Comparison of ENCODE assay signal across 8 cellular contexts in the genomic region with DNA sequence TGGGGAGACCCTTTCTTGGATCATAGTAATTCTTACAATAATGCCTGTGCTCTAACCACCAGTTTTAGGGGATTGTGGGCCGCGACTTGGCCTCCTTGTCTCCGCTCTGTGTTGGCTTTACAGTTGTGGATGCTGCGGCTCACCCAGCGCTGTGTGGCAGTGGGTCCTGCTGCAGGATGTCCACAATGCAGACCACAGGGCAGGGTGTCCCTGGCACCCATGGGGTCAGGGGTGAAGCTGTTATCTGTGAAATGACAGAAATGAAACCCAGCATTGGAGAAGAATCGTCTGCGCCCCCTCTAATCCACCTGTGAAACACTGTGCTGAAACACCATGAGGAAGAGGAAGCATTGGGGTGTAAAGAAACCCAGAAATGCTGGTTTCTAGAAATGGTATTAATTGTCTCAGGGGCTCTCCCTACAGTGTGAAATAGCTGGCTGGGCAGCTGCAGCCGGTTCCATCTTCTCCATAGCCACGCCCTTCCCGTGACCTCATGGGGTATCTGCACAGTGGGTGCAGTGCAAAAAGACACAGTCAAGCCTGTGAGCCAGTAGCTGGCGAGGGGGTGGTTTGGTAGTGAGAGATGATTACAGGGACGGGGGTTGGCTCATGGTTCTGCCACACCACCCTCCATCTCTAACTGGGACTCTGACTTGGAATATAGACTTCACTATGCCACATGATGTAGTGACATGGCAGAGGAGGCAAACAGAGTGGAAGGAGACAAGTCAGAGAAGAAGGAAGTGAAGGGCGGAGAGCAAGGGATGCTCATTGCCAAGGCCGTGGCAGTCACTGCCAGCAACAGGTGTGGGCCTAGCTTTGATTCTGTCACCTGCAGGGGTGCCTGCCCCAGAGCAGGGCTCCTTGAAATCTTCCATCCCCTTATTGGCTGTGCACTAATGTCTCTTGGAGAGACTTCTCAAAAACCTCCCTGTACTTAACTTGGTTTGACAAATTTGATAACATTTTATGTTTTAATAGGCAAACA. TPM values are rescaled to one million over a fixed set of nuclear protein-coding genes. Genes with fewer than 3 reads are reported as not detected.
DNase-seq lines count a peak whose midpoint lies in the region; ATAC-seq and TF ChIP-seq lines count a peak whose summit lies in the region.

No MANE protein-coding gene starts in this region.

- no peak for TF ChIP-seq EP300 in esophagus muscularis mucosa (IDR thresholded peaks at IDR 0.05)

- H3K4me3 ChIP-seq in esophagus muscularis mucosa (no peak overlapping the region), psoas muscle (no peak overlapping the region)

- intact Hi-C loops in activated CD4-positive, alpha-beta T cell treated with anti-CD3 and anti-CD28 coated beads, Interleukin-2, amount 10 ng/mL, durations not matched to agents 24 days and 14 days (cut with micrococcal nuclease) = loop anchor here (5.0 to 10.0 kb wide), 3 partner anchors 91 to 446 kb away; a partner anchor contains a TSS
- intact Hi-C loops in esophagus muscularis mucosa (cut with DNase I) = no loop called here
- intact Hi-C loops in psoas muscle (cut with DNase I) = no loop called here

- TF ChIP-seq CTCF in esophagus muscularis mucosa (IDR thresholded peaks at IDR 0.05) (no peak), psoas muscle (IDR thresholded peaks at IDR 0.05) (no peak)

- H3K36me3 ChIP-seq in esophagus muscularis mucosa (peaks cover 0 to 4% (median 0%) of the 10 kb centered on the region in 4 donors), psoas muscle (ENCODE audit: insufficient read depth in 1 of 2, low read depth in 1 of 2) (peaks cover 0 to 5% of the 10 kb centered on the region in 2 donors)

- peak overlapping the region; percentile 94 for H3K27ac Mint-ChIP-seq in activated CD4-positive, alpha-beta T cell treated with anti-CD3 and anti-CD28 coated beads, Interleukin-2, amount 10 ng/mL, durations not matched to agents 24 days and 14 days
- H3K27ac Mint-ChIP-seq in memory B cell = peak overlapping the region; percentile 91

- WGBS in esophagus muscularis mucosa = 84% methylated on average over 14 of the region's 14 CpGs
- 80 to 82% (median 81%) methylated on average over 14 of the region's 14 CpGs for WGBS in psoas muscle, 3 donors

- H3K9me3 Mint-ChIP-seq in activated CD4-positive, alpha-beta T cell treated with anti-CD3 and anti-CD28 coated beads, Interleukin-2, amount 10 ng/mL, durations not matched to agents 24 days and 14 days = no peaks in the 10 kb centered on the region
- H3K9me3 Mint-ChIP-seq in memory B cell = no peaks in the 10 kb centered on the region

- H3K36me3 Mint-ChIP-seq in activated CD4-positive, alpha-beta T cell treated with anti-CD3 and anti-CD28 coated beads, Interleukin-2, amount 10 ng/mL, durations not matched to agents 24 days and 14 days (ENCODE audit: low read depth) = peaks cover 22% of the 10 kb centered on the region
- peaks cover 3% of the 10 kb centered on the region for H3K36me3 Mint-ChIP-seq in memory B cell

- peak overlapping the region; percentile 51 for H3K4me3 Mint-ChIP-seq in activated CD4-positive, alpha-beta T cell treated with anti-CD3 and anti-CD28 coated beads, Interleukin-2, amount 10 ng/mL, durations not matched to agents 24 days and 14 days
- peak overlapping the region; percentile 58 for H3K4me3 Mint-ChIP-seq in memory B cell

- H3K9me3 ChIP-seq in esophagus muscularis mucosa (no peaks in the 10 kb centered on the region), psoas muscle (no peaks in the 10 kb centered on the region)

- DNase-seq in NK-92 treated with Interleukin-12 subunit alpha and Interleukin-12 subunit beta, amount 100 ng/mL, for 24 hours (lab: John Stamatoyannopoulos, UW) = peak; percentile 49
- DNase-seq in NK-92 (lab: John Stamatoyannopoulos, UW; ENCODE audit: unreplicated experiment) (no peak), memory B cell (ENCODE audit: low spot score in 2 of 2) (peak; percentile 59 to 63), esophagus muscularis mucosa (ENCODE audit: extremely low spot score) (no peak), OCI-M2 (lab: John Stamatoyannopoulos, UW; ENCODE audit: unreplicated experiment) (no peak), psoas muscle (no peak)
- DNase-seq in activated CD4-positive, alpha-beta T cell treated with anti-CD3 and anti-CD28 coated beads, Interleukin-2, amount 10 ng/mL, durations not matched to agents 24 days and 14 days = peak; percentile 88

- H3K27ac ChIP-seq in esophagus muscularis mucosa (replicated peaks in 1 of 4) (no peak overlapping the region), psoas muscle (no peak overlapping the region)

- no peak for TF ChIP-seq POLR2A in esophagus muscularis mucosa (IDR thresholded peaks at IDR 0.05; ENCODE audit: low read depth)

- ATAC-seq in HG03139 (IDR thresholded peaks at IDR 0.05; ENCODE audit: unreplicated experiment) (peak; percentile 60), memory B cell (ENCODE audit: low read depth) (peak; percentile 73), psoas muscle (no peak)

- no peaks in the 10 kb centered on the region for H3K27me3 ChIP-seq in esophagus muscularis mucosa
- H3K27me3 ChIP-seq in psoas muscle (ENCODE audit: insufficient read depth in 3 of 3, low read length in 2 of 3) = no peaks in the 10 kb centered on the region

- H3K4me1 Mint-ChIP-seq in activated CD4-positive, alpha-beta T cell treated with anti-CD3 and anti-CD28 coated beads, Interleukin-2, amount 10 ng/mL, durations not matched to agents 24 days and 14 days = peaks cover 80% of the 10 kb centered on the region
- H3K4me1 Mint-ChIP-seq in memory B cell = peaks cover 47% of the 10 kb centered on the region

- no peaks in the 10 kb centered on the region for H3K27me3 Mint-ChIP-seq in activated CD4-positive, alpha-beta T cell treated with anti-CD3 and anti-CD28 coated beads, Interleukin-2, amount 10 ng/mL, durations not matched to agents 24 days and 14 days
- H3K27me3 Mint-ChIP-seq in memory B cell = no peaks in the 10 kb centered on the region

- H3K4me1 ChIP-seq in esophagus muscularis mucosa (peaks cover 47 to 96% (median 80%) of the 10 kb centered on the region in 4 donors), psoas muscle (peaks cover 36% of the 10 kb centered on the region)

RNA-seq across cellular contexts. Expression of a gene that starts 16.2 kb away (rescaled TPM):
- 40.2 and 45.0 TPM in 2 replicates for total RNA-seq in activated CD4-positive, alpha-beta T cell treated with anti-CD3 and anti-CD28 coated beads, Interleukin-2, amount 10 ng/mL, durations not matched to agents 24 days and 14 days
- total RNA-seq in esophagus muscularis mucosa (10 to 100 TPM; 30.7 to 58.9 (median 39.4) TPM), psoas muscle (10 to 100 TPM in 3 of 4 donors, 1 to 10 TPM in 1; 9.8 to 19.7 (median 13.1) TPM)
- polyA plus RNA-seq in psoas muscle = 1 to 10 TPM; 2.2 to 5.4 (median 2.8) TPM

Comparison
In these comparisons a context has a peak if more than half of its experiments do, and no peak if none do; other contexts are left out.
1. DNase-seq: peak in NK-92 treated with Interleukin-12 subunit alpha and Interleukin-12 subunit beta, amount 100 ng/mL, for 24 hours (single experiment), activated CD4-positive, alpha-beta T cell treated with anti-CD3 and anti-CD28 coated beads, Interleukin-2, amount 10 ng/mL, durations not matched to agents 24 days and 14 days (single experiment) and memory B cell (2 of 2); none in NK-92 (single experiment), esophagus muscularis mucosa (single experiment), OCI-M2 (single experiment) and psoas muscle (0 of 2).
2. ATAC-seq: peak in HG03139 (single experiment) and memory B cell (single experiment); none in psoas muscle (0 of 4).